Comparison of ENCODE assay signal across 1 cellular context in genomic region chr20:48738399-48739304, GRCh38.
A peak's percentile ranks its signal among the peaks of the same experiment; 100 is the strongest.
TF ChIP-seq lines count a peak whose summit lies in the region.

No MANE protein-coding gene starts in this region.

TF ChIP-seq in HepG2, 621 proteins besides CTCF, POLR2A, EP300 and RAD21 (continued from another document and continues in another):
- TF ChIP-seq ZNF124 (CRISPR knock-in tag; IDR thresholded peaks at IDR 0.05) (no peak), ZNF446 (CRISPR knock-in tag; IDR thresholded peaks at IDR 0.05) (no peak), HIC2 (CRISPR knock-in tag; IDR thresholded peaks at IDR 0.05; ENCODE audit: low read depth) (peak; percentile 48; the same call in 1 of the 2 replicates), ZNF552 (CRISPR knock-in tag; IDR thresholded peaks at IDR 0.05; ENCODE audit: borderline replicate concordance) (no peak), THAP7 (CRISPR knock-in tag; IDR thresholded peaks at IDR 0.05) (peak; percentile 86; the same call in 1 of the 2 replicates), MTA3 (CRISPR knock-in tag; IDR thresholded peaks at IDR 0.05) (no peak), ZNF639 (CRISPR knock-in tag; conservative IDR thresholded peaks at IDR 0.05) (no peak), ZNF512 (CRISPR knock-in tag; IDR thresholded peaks at IDR 0.05) (no peak), SP5 (CRISPR knock-in tag; IDR thresholded peaks at IDR 0.05; ENCODE audit: borderline replicate concordance, low read depth) (0 out of 2 replicates have a peak, but pooled peaks have one; percentile 18), ZNF276 (CRISPR knock-in tag; IDR thresholded peaks at IDR 0.05; ENCODE audit: low read depth) (no peak; the same call in 1 of the 2 replicates), CENPBD1 (CRISPR knock-in tag; IDR thresholded peaks at IDR 0.05; ENCODE audit: borderline replicate concordance, low read depth) (no peak), TAF15 (IDR thresholded peaks at IDR 0.05; ENCODE audit: low read depth, low read length, poor library complexity, severe bottlenecking) (no peak), ZNF263 (CRISPR knock-in tag; IDR thresholded peaks at IDR 0.05) (no peak), ZBTB14 (CRISPR knock-in tag; IDR thresholded peaks at IDR 0.05) (no peak), ZSCAN25 (CRISPR knock-in tag; IDR thresholded peaks at IDR 0.05) (no peak), HIVEP1 (CRISPR knock-in tag; IDR thresholded peaks at IDR 0.05) (peak; percentile 75; the same call in 1 of the 2 replicates), PCBP2 (optimal IDR thresholded peaks at IDR 0.05; ENCODE audit: low read depth, low read length, poor library complexity, severe bottlenecking) (no peak), ZNF562 (CRISPR knock-in tag; IDR thresholded peaks at IDR 0.05; ENCODE audit: borderline replicate concordance) (no peak), KDM3A (CRISPR knock-in tag; IDR thresholded peaks at IDR 0.05; ENCODE audit: low read depth) (no peak), ZNF414 (CRISPR knock-in tag; IDR thresholded peaks at IDR 0.05) (peak; percentile 44; the same call in 1 of the 2 replicates), ZBTB42 (CRISPR knock-in tag; IDR thresholded peaks at IDR 0.05) (peak; percentile 78; the same call in 1 of the 2 replicates), ZNF362 (CRISPR knock-in tag; IDR thresholded peaks at IDR 0.05; ENCODE audit: borderline replicate concordance) (no peak), HMGXB4 (CRISPR knock-in tag; IDR thresholded peaks at IDR 0.05; ENCODE audit: borderline replicate concordance in 1 of 2, low read depth in 1 of 2) (peak in 1 of 2 experiments; percentile 59; a peak in 1 of 4 replicates), ZNF891 (CRISPR knock-in tag; IDR thresholded peaks at IDR 0.05) (peak; percentile 89), TRAFD1 (CRISPR knock-in tag; IDR thresholded peaks at IDR 0.05; ENCODE audit: borderline replicate concordance) (no peak), BRD4 (CRISPR knock-in tag; IDR thresholded peaks at IDR 0.05) (no peak), MEIS1 (CRISPR knock-in tag; IDR thresholded peaks at IDR 0.05; ENCODE audit: borderline replicate concordance) (peak; percentile 86; the same call in 1 of the 2 replicates), TGIF2 (CRISPR knock-in tag; IDR thresholded peaks at IDR 0.05) (no peak), GZF1 (CRISPR knock-in tag; IDR thresholded peaks at IDR 0.05) (no peak), ZNF503 (CRISPR knock-in tag; IDR thresholded peaks at IDR 0.05) (no peak), ZNF780A (CRISPR knock-in tag; IDR thresholded peaks at IDR 0.05) (no peak), GTF2F1 (IDR thresholded peaks at IDR 0.05; ENCODE audit: low read length) (no peak), ZNF841 (CRISPR knock-in tag; IDR thresholded peaks at IDR 0.05; ENCODE audit: borderline replicate concordance) (no peak), CCDC6 (CRISPR knock-in tag; IDR thresholded peaks at IDR 0.05) (no peak), RARA (CRISPR knock-in tag; IDR thresholded peaks at IDR 0.05) (peak; percentile 73), MBNL3 (CRISPR knock-in tag; conservative IDR thresholded peaks at IDR 0.05) (no peak), ZNF775 (CRISPR knock-in tag; IDR thresholded peaks at IDR 0.05; ENCODE audit: borderline replicate concordance) (peak; percentile 55; the same call in 1 of the 2 replicates), HOXA5 (CRISPR knock-in tag; IDR thresholded peaks at IDR 0.05) (no peak), ZBTB44 (CRISPR knock-in tag; IDR thresholded peaks at IDR 0.05) (no peak), ZIK1 (CRISPR knock-in tag; IDR thresholded peaks at IDR 0.05; ENCODE audit: borderline replicate concordance, low read depth) (no peak), MTF2 (CRISPR knock-in tag; IDR thresholded peaks at IDR 0.05; ENCODE audit: borderline replicate concordance) (no peak)
